Comparison of ENCODE assay signal across 14 cellular contexts in the genomic region with DNA sequence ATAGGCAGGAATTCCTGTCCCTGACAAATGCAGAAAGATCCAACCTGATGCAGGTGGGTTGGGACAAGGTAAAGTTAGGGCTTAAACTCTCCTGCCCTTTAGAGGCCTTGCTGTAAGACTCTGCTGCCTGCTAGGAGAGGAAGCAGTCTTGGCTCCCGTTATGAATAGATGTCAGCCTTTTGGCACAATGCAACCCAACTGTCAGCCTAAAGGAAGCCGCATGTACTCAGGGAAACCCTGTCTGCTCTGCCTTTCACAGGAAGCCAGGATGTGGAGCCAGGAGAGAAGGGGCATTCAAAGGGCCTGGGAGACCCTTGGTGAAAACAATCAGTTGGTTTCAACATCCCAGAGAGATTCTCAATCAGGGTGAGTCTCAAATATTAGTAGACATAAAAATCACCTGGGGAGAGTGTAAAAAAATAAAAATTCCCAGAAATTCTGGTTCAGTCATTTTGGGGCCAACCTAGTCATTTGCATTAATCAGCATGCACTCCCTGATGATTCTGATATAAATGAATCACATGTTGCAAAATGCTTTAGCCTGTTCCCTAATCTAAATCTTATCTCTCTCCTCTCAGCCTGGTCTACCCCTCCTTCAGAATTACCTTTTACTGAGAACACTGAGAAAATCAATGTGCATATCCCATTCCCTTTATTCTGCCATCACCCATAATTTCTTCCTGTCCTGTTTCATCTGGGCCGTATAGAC.
A peak's percentile ranks its signal among the peaks of the same experiment; 100 is the strongest.
DNase-seq lines count a peak whose midpoint lies in the region; ATAC-seq, FAIRE-seq and TF ChIP-seq lines count a peak whose summit lies in the region.
"Had no signal": no experiment of that assay in that cellular context is flagged by ENCODE, and none has a peak within 500 bp of the region (broad histone marks: within the 10 kb centered on the region; RNA-seq: fewer than 3 reads in every experiment).

No MANE protein-coding gene starts in this region.

- in situ Hi-C loops in astrocyte of the spinal cord (cut with HindIII; ENCODE audit: low sequenced_read_pairs): no loop called here

- TF ChIP-seq RAD21 in A549 (conservative IDR thresholded peaks at IDR 0.05 in 1 of 2, IDR thresholded peaks at IDR 0.05 in 1 of 2): no peak

- H3K4me3 ChIP-seq in A549: no peak overlapping the region
- H3K4me3 ChIP-seq in astrocyte of the spinal cord (ENCODE audit: low read depth, low read length): no peak overlapping the region
- no peak overlapping the region for H3K4me3 ChIP-seq in left ventricle myocardium inferior
- H3K4me3 ChIP-seq in H7 (ENCODE audit: insufficient read depth, low read depth, low read length): no peak overlapping the region
- H3K4me3 ChIP-seq: tibial artery had no signal

- no peaks in the 10 kb centered on the region for H3K27me3 ChIP-seq in left ventricle myocardium inferior (ENCODE audit: low read depth)
- no peaks in the 10 kb centered on the region for H3K27me3 ChIP-seq in H7 (ENCODE audit: control insufficient read depth, insufficient read depth, low read length)
- H3K27me3 ChIP-seq: tibial artery had no signal

- TF ChIP-seq CTCF in A549 (IDR thresholded peaks at IDR 0.05): no peak
- TF ChIP-seq CTCF in astrocyte of the spinal cord (IDR thresholded peaks at IDR 0.05; ENCODE audit: low read depth, low read length): no peak
- no peak for TF ChIP-seq CTCF in left ventricle myocardium inferior (IDR thresholded peaks at IDR 0.05; ENCODE audit: borderline replicate concordance)

- peak overlapping the region; percentile 74 for H3K4me2 ChIP-seq in A549

- CTCF ChIA-PET in A549 (lab: Yijun Ruan, JAX): interaction anchor here (2.1 to 5.2 kb wide), 2 partner anchors 21 kb away, joined by 7 to 25 read pairs; no protein-coding TSS in a partner anchor

- POLR2A ChIA-PET in A549 (lab: Yijun Ruan, JAX): no interaction called here

- no peak for ATAC-seq in A549
- ATAC-seq in HG02840 (IDR thresholded peaks at IDR 0.05; ENCODE audit: low FRiP score, unreplicated experiment): no peak
- ATAC-seq: naive thymus-derived CD4-positive, alpha-beta T cell had no signal

- intact Hi-C loops in left ventricle myocardium inferior (cut with micrococcal nuclease): no loop called here

- H3K4me1 ChIP-seq in A549 (peaks cover 61% of the 10 kb centered on the region), left ventricle myocardium inferior (peaks cover 39% of the 10 kb centered on the region)

- H3K27ac ChIP-seq in A549 (peak overlapping the region; percentile 98), left ventricle myocardium inferior (replicated peaks) (peak overlapping the region; percentile 69)
- H3K27ac ChIP-seq: tibial artery had no signal

- no peaks in the 10 kb centered on the region for H3K9me3 ChIP-seq in A549
- H3K9me3 ChIP-seq in left ventricle myocardium inferior (replicated peaks): no peaks in the 10 kb centered on the region
- H3K9me3 ChIP-seq: tibial artery had no signal

- 56% methylated on average over 3 of the region's 3 CpGs for WGBS in A549 (ENCODE audit: missing lambda C conversion rate)

- TF ChIP-seq POLR2A in A549 (IDR thresholded peaks at IDR 0.05; ENCODE audit: low read length): no peak

- TF ChIP-seq EP300 in A549 (IDR thresholded peaks at IDR 0.05): no peak; a peak in 1 of 5 replicates

- H3K36me3 ChIP-seq in left ventricle myocardium inferior: no peaks in the 10 kb centered on the region
- H3K36me3 ChIP-seq in H7 (replicated peaks; ENCODE audit: control insufficient read depth, insufficient read depth, low read length): no peaks in the 10 kb centered on the region
- H3K36me3 ChIP-seq: tibial artery had no signal

- FAIRE-seq in A549 (lab: Jason Lieb, UNC): no peak

- DNase-seq in A549 (ENCODE audit: low read depth in 1 of 2, low spot score in 1 of 2) (no peak), HT1080 (ENCODE audit: low read depth) (peak; percentile 63), astrocyte of the spinal cord (ENCODE audit: low read depth, low spot score) (peak; percentile 40), left ventricle myocardium inferior (no peak), SW 1271 (lab: John Stamatoyannopoulos, UW) (no peak), H7 (no peak)
- no peak for DNase-seq in activated CD4-positive, CD25-positive, alpha-beta regulatory T cell (lab: John Stamatoyannopoulos, UW)
- DNase-seq: ACHN; activated CD4-positive, alpha-beta T cell treated with anti-CD3 and anti-CD28 coated beads, Interleukin-2, amount 50 U/mL, for 1 hour; DMS79; erythroblast; naive thymus-derived CD4-positive, alpha-beta T cell; tibial artery had no signal

TF ChIP-seq in A549, 52 proteins besides CTCF, POLR2A, EP300 and RAD21:
- TF ChIP-seq MAFK (IDR thresholded peaks at IDR 0.05; ENCODE audit: partially characterized antibody) (peak; percentile 20), FOSL2 (IDR thresholded peaks at IDR 0.05) (no peak; the same call in 1 of the 2 replicates), FOSL2 (CRISPR knock-in tag; IDR thresholded peaks at IDR 0.05) (peak; percentile 49), HEYL (CRISPR knock-in tag; IDR thresholded peaks at IDR 0.05) (no peak), CHD4 (IDR thresholded peaks at IDR 0.05; ENCODE audit: borderline replicate concordance) (no peak), BHLHE40 (IDR thresholded peaks at IDR 0.05; ENCODE audit: low read depth, low read length) (no peak), CEBPB (IDR thresholded peaks at IDR 0.05) (peak in 1 of 2 experiments; percentile 49; a peak in 1 of 4 replicates), PHF8 (IDR thresholded peaks at IDR 0.05; ENCODE audit: borderline replicate concordance, low read depth) (no peak), KDM5A (IDR thresholded peaks at IDR 0.05) (no peak), POLR2AphosphoS2 (conservative IDR thresholded peaks at IDR 0.05; ENCODE audit: low read length) (no peak), ESRRA (IDR thresholded peaks at IDR 0.05; ENCODE audit: borderline replicate concordance, low read length) (no peak), JUN (IDR thresholded peaks at IDR 0.05) (0 out of 5 replicates have a peak, but pooled peaks have one; percentile 35 to 42), MAZ (IDR thresholded peaks at IDR 0.05; ENCODE audit: borderline replicate concordance, low read depth, low read length) (no peak), NR3C1 (IDR thresholded peaks at IDR 0.05) (no peak), GATA3 (IDR thresholded peaks at IDR 0.05; ENCODE audit: borderline replicate concordance) (peak; percentile 32; the same call in 1 of the 2 replicates)

Comparison
In these comparisons a context has a peak if more than half of its experiments do, and no peak if none do; other contexts are left out.
1. DNase-seq: peak in HT1080 (single experiment) and astrocyte of the spinal cord (single experiment); none in A549 (0 of 2), left ventricle myocardium inferior (single experiment), activated CD4-positive, CD25-positive, alpha-beta regulatory T cell (0 of 4), SW 1271 (0 of 2) and H7 (single experiment).